Comparison of ENCODE assay signal across 21 cellular contexts in genomic region chr22:39238561-39238960, GRCh38. TPM values are rescaled to one million over a fixed set of nuclear protein-coding genes. Genes with fewer than 3 reads are reported as not detected.
DNase-seq lines count a peak whose midpoint lies in the region; ATAC-seq, FAIRE-seq and TF ChIP-seq lines count a peak whose summit lies in the region.
"Had no signal": no experiment of that assay in that cellular context is flagged by ENCODE, and none has a peak within 500 bp of the region (broad histone marks: within the 10 kb centered on the region; RNA-seq: fewer than 3 reads in every experiment).

No MANE protein-coding gene starts in this region.

- TF ChIP-seq CTCF in HEK293 (tag by site-specific recombination; IDR thresholded peaks at IDR 0.05) (no peak), esophagus squamous epithelium (IDR thresholded peaks at IDR 0.05) (no peak)

- CTCF ChIA-PET in HEK293 (lab: Yijun Ruan, JAX): interaction anchor here (0.7 kb wide), 1 partner anchor 59 kb away, joined by 3 read pairs; no protein-coding TSS in a partner anchor

- H3K27ac ChIP-seq in CD4-positive, CD25-positive, alpha-beta regulatory T cell (ENCODE audit: insufficient read depth, low read length, poor library complexity, severe bottlenecking): no peak overlapping the region
- H3K27ac ChIP-seq in HEK293 (ENCODE audit: extremely low read depth, low read depth, low read length) (no peak overlapping the region), esophagus squamous epithelium (peak overlapping the region in 3 of 4 donors; percentile 77 to 90 (median 88))

- no peaks in the 10 kb centered on the region for H3K9me3 Mint-ChIP-seq in CD4-positive, CD25-positive, alpha-beta regulatory T cell
- no peaks in the 10 kb centered on the region for H3K9me3 Mint-ChIP-seq in stimulated activated effector memory CD8-positive, alpha-beta T cell treated with anti-CD3 and anti-CD28 coated beads, Interleukin-12 subunit alpha, Interleukin-12 subunit beta, amount 100 ng/mL, for 72 hours
- H3K9me3 Mint-ChIP-seq: activated CD4-positive, alpha-beta T cell treated with anti-CD3 and anti-CD28 coated beads, Interleukin-2, amount 10 ng/mL, durations not matched to agents 24 days and 14 days; activated naive CD4-positive, alpha-beta T cell treated with anti-CD3 and anti-CD28 coated beads, Interleukin-2, amount 50 U/mL, for 72 hours; CD8-positive, alpha-beta T cell; central memory CD8-positive, alpha-beta T cell; stimulated activated naive CD8-positive, alpha-beta T cell treated with anti-CD3 and anti-CD28 coated beads, Interleukin-15, amount 100 ng/mL, for 72 hours had no signal

- no peak overlapping the region for H3K4me3 ChIP-seq in CD4-positive, CD25-positive, alpha-beta regulatory T cell (ENCODE audit: low read depth, low read length)
- H3K4me3 ChIP-seq in HEK293 (ENCODE audit: low read depth, low read length) (no peak overlapping the region), esophagus squamous epithelium (no peak overlapping the region)

- peaks cover 65% of the 10 kb centered on the region for H3K27me3 Mint-ChIP-seq in CD4-positive, CD25-positive, alpha-beta regulatory T cell

- 65 to 69% methylated on average over 5 to 6 of the region's 8 CpGs for WGBS in esophagus squamous epithelium, 2 donors

- H3K27ac Mint-ChIP-seq in CD4-positive, CD25-positive, alpha-beta regulatory T cell: peak overlapping the region in 2 of 3 donors; percentile 74 to 80
- H3K27ac Mint-ChIP-seq in stimulated activated effector memory CD8-positive, alpha-beta T cell treated with anti-CD3 and anti-CD28 coated beads, Interleukin-12 subunit alpha, Interleukin-12 subunit beta, amount 100 ng/mL, for 72 hours: no peak overlapping the region
- H3K27ac Mint-ChIP-seq: activated CD4-positive, alpha-beta T cell treated with anti-CD3 and anti-CD28 coated beads, Interleukin-2, amount 10 ng/mL, durations not matched to agents 24 days and 14 days; activated CD8-positive, alpha-beta memory T cell treated with anti-CD3 and anti-CD28 coated beads, Interleukin-2, amount 10 ng/mL, durations not matched to agents 7 days and 5 days; activated naive CD4-positive, alpha-beta T cell treated with anti-CD3 and anti-CD28 coated beads, Interleukin-2, amount 50 U/mL, for 72 hours; stimulated activated naive CD8-positive, alpha-beta T cell treated with anti-CD3 and anti-CD28 coated beads, Interleukin-15, amount 100 ng/mL, for 72 hours had no signal

- no peak for TF ChIP-seq POLR2A in esophagus squamous epithelium (IDR thresholded peaks at IDR 0.05)

- no peaks in the 10 kb centered on the region for H3K36me3 ChIP-seq in CD4-positive, CD25-positive, alpha-beta regulatory T cell (ENCODE audit: control insufficient read depth, insufficient read depth, low read length)
- H3K36me3 ChIP-seq in HEK293 (ENCODE audit: control insufficient read depth in 2 of 2, insufficient read depth in 1 of 2, low read length in 2 of 2) (no peaks in the 10 kb centered on the region), esophagus squamous epithelium (no peaks in the 10 kb centered on the region)

- POLR2A ChIA-PET in HEK293 (lab: Yijun Ruan, JAX): interaction anchor here (0.7 kb wide), 1 partner anchor 224 kb away, joined by 3 read pairs; no protein-coding TSS in a partner anchor

- intact Hi-C loops in esophagus squamous epithelium (cut with DNase I): no loop called here

- H3K4me1 Mint-ChIP-seq in CD4-positive, CD25-positive, alpha-beta regulatory T cell: peaks cover 0 to 77% (median 31%) of the 10 kb centered on the region in 4 donors
- peaks cover 84% of the 10 kb centered on the region for H3K4me1 Mint-ChIP-seq in stimulated activated effector memory CD8-positive, alpha-beta T cell treated with anti-CD3 and anti-CD28 coated beads, Interleukin-12 subunit alpha, Interleukin-12 subunit beta, amount 100 ng/mL, for 72 hours

- H3K27me3 ChIP-seq in CD4-positive, CD25-positive, alpha-beta regulatory T cell (ENCODE audit: control insufficient read depth, insufficient read depth, low read length): peaks cover 4% of the 10 kb centered on the region
- peaks cover 0 to 78% (median 1%) of the 10 kb centered on the region in 4 donors for H3K27me3 ChIP-seq in esophagus squamous epithelium

- H3K9me3 ChIP-seq in CD4-positive, CD25-positive, alpha-beta regulatory T cell (ENCODE audit: control insufficient read depth in 2 of 2, low read length in 2 of 2): no peaks in the 10 kb centered on the region
- no peaks in the 10 kb centered on the region for H3K9me3 ChIP-seq in HEK293 (ENCODE audit: control insufficient read depth, insufficient read depth, low read depth, low read length)
- H3K9me3 ChIP-seq in esophagus squamous epithelium: no peaks in the 10 kb centered on the region

- DNase-seq in CD4-positive, CD25-positive, alpha-beta regulatory T cell: no peak
- DNase-seq in esophagus squamous epithelium (lab: John Stamatoyannopoulos, UW) (no peak), GM19240 (ENCODE audit: insufficient read length, low spot score) (no peak), urothelium cell line (ENCODE audit: low spot score) (no peak)
- DNase-seq in stimulated activated effector memory CD8-positive, alpha-beta T cell treated with anti-CD3 and anti-CD28 coated beads, Interleukin-12 subunit alpha, Interleukin-12 subunit beta, amount 100 ng/mL, for 72 hours (ENCODE audit: low spot score in 2 of 2): no peak
- DNase-seq: activated CD4-positive, alpha-beta T cell treated with anti-CD3 and anti-CD28 coated beads, Interleukin-2, amount 10 ng/mL, durations not matched to agents 24 days and 14 days; activated CD8-positive, alpha-beta memory T cell treated with anti-CD3 and anti-CD28 coated beads, Interleukin-2, amount 10 ng/mL, durations not matched to agents 7 days and 5 days; aorta; CD8-positive, alpha-beta T cell; GDM1; H9; hippocampal formation; NCI-H2081 treated with DMSO at 0.1 percent for 48 hours; SHP77; stimulated activated CD4-positive, alpha-beta T cell treated with anti-CD3 and anti-CD28 coated beads, Interleukin-4, amount 100 ng/mL, for 24 hours; stimulated activated naive CD8-positive, alpha-beta T cell treated with anti-CD3 and anti-CD28 coated beads, Interleukin-15, amount 100 ng/mL, for 72 hours had no signal

- peaks cover 65% of the 10 kb centered on the region for H3K4me1 ChIP-seq in CD4-positive, CD25-positive, alpha-beta regulatory T cell (ENCODE audit: control insufficient read depth, insufficient read depth, low read length, poor library complexity, severe bottlenecking)
- H3K4me1 ChIP-seq in HEK293 (ENCODE audit: control insufficient read depth, insufficient read depth, low read length): peaks cover 34% of the 10 kb centered on the region
- peaks cover 78 to 100% (median 79%) of the 10 kb centered on the region in 3 donors for H3K4me1 ChIP-seq in esophagus squamous epithelium

- ATAC-seq in CD4-positive, CD25-positive, alpha-beta regulatory T cell (ENCODE audit: low read depth in 2 of 2): no peak
- no peak for ATAC-seq in stimulated activated effector memory CD8-positive, alpha-beta T cell treated with anti-CD3 and anti-CD28 coated beads, Interleukin-12 subunit alpha, Interleukin-12 subunit beta, amount 100 ng/mL, for 72 hours
- ATAC-seq in HG03196 (IDR thresholded peaks at IDR 0.05; ENCODE audit: unreplicated experiment) (no peak), HG03342 (IDR thresholded peaks at IDR 0.05; ENCODE audit: unreplicated experiment) (no peak)
- ATAC-seq: activated CD8-positive, alpha-beta memory T cell treated with anti-CD3 and anti-CD28 coated beads, Interleukin-2, amount 10 ng/mL, durations not matched to agents 7 days and 5 days; activated naive CD4-positive, alpha-beta T cell treated with anti-CD3 and anti-CD28 coated beads, Interleukin-2, amount 50 U/mL, for 72 hours; CD8-positive, alpha-beta T cell; stimulated activated naive CD8-positive, alpha-beta T cell treated with anti-CD3 and anti-CD28 coated beads, Interleukin-15, amount 100 ng/mL, for 72 hours had no signal

- no peaks in the 10 kb centered on the region for H3K36me3 Mint-ChIP-seq in CD4-positive, CD25-positive, alpha-beta regulatory T cell
- H3K36me3 Mint-ChIP-seq in stimulated activated effector memory CD8-positive, alpha-beta T cell treated with anti-CD3 and anti-CD28 coated beads, Interleukin-12 subunit alpha, Interleukin-12 subunit beta, amount 100 ng/mL, for 72 hours: peaks cover 36% of the 10 kb centered on the region

- peak overlapping the region in 2 of 4 donors; percentile 57 to 92 for H3K4me3 Mint-ChIP-seq in CD4-positive, CD25-positive, alpha-beta regulatory T cell
- H3K4me3 Mint-ChIP-seq in stimulated activated effector memory CD8-positive, alpha-beta T cell treated with anti-CD3 and anti-CD28 coated beads, Interleukin-12 subunit alpha, Interleukin-12 subunit beta, amount 100 ng/mL, for 72 hours: peak overlapping the region; percentile 93
- H3K4me3 Mint-ChIP-seq: activated CD4-positive, alpha-beta T cell treated with anti-CD3 and anti-CD28 coated beads, Interleukin-2, amount 10 ng/mL, durations not matched to agents 24 days and 14 days; activated CD8-positive, alpha-beta memory T cell treated with anti-CD3 and anti-CD28 coated beads, Interleukin-2, amount 10 ng/mL, durations not matched to agents 7 days and 5 days; CD8-positive, alpha-beta T cell; central memory CD8-positive, alpha-beta T cell; H9 had no signal

- no peak for FAIRE-seq in urothelium cell line (lab: Jason Lieb, UNC)

TF ChIP-seq in HEK293, 187 proteins besides CTCF, POLR2A, EP300 and RAD21:
- TF ChIP-seq ZNF132 (tag by site-specific recombination; IDR thresholded peaks at IDR 0.05; ENCODE audit: borderline replicate concordance): no peak
- no peak for TF ChIP-seq ZNF175 (tag by site-specific recombination; IDR thresholded peaks at IDR 0.05)
- TF ChIP-seq ZNF707 (tag by site-specific recombination; IDR thresholded peaks at IDR 0.05): no peak
- 0 out of 2 replicates have a peak, but pooled peaks have one; percentile 14 for TF ChIP-seq ZNF600 (tag by site-specific recombination; IDR thresholded peaks at IDR 0.05)
- no peak for TF ChIP-seq ZBTB48 (tag by site-specific recombination; IDR thresholded peaks at IDR 0.05)
- TF ChIP-seq GLIS1 (tag by site-specific recombination; IDR thresholded peaks at IDR 0.05): no peak
- no peak for TF ChIP-seq ZNF658 (tag by site-specific recombination; IDR thresholded peaks at IDR 0.05)
- peak; percentile 85 for TF ChIP-seq SCRT2 (tag by site-specific recombination; IDR thresholded peaks at IDR 0.05)

RNA-seq across cellular contexts. Expression of gene PDGFB, which starts 6.2 kb away (rescaled TPM):
- total RNA-seq in CD4-positive, CD25-positive, alpha-beta regulatory T cell: 1.7 TPM
- 1 to 10 TPM in 3 of 4 donors, under 1 TPM in 1; 0.63 to 6.3 (median 4.7) TPM for polyA plus RNA-seq in CD4-positive, CD25-positive, alpha-beta regulatory T cell
- total RNA-seq in esophagus squamous epithelium: 1 to 10 TPM; 1.2 to 6.3 (median 3.7) TPM

Comparison
In these comparisons a context has a peak if more than half of its experiments do, and no peak if none do; other contexts are left out.
1. H3K27ac ChIP-seq: peak in esophagus squamous epithelium (3 of 4); none in CD4-positive, CD25-positive, alpha-beta regulatory T cell (single experiment) and HEK293 (single experiment).